ENCODE assay signal across 8 cellular contexts in genomic region chr2:20424300-20425290, GRCh38. TPM values are rescaled to one million over a fixed set of nuclear protein-coding genes. Genes with fewer than 3 reads are reported as not detected.
DNase-seq lines count a peak whose midpoint lies in the region; ATAC-seq, FAIRE-seq and TF ChIP-seq lines count a peak whose summit lies in the region.

No MANE protein-coding gene starts in this region.

- H3K79me1 ChIP-seq in H9 (ENCODE audit: insufficient read depth, low read depth, low read length, poor library complexity, severe bottlenecking), result no peaks in the 10 kb centered on the region

- H3T11ph ChIP-seq in H9 (ENCODE audit: low read length), result no peak overlapping the region

- no peak overlapping the region for H4K5ac ChIP-seq in H9 (ENCODE audit: insufficient read length, low read depth, low read length)

- ATAC-seq in GM18505 (IDR thresholded peaks at IDR 0.05; ENCODE audit: unreplicated experiment), result peak; percentile 47
- ATAC-seq in left lobe of liver, result peak; percentile 10

- H3K56ac ChIP-seq in H9 (ENCODE audit: insufficient read length, low read depth, low read length), result no peak overlapping the region

- H3K18ac ChIP-seq in H9 (ENCODE audit: insufficient read length, low read depth, low read length), result no peak overlapping the region

- H3K4ac ChIP-seq in H9 (ENCODE audit: low read depth, low read length), result no peak overlapping the region

- H3K4me3 Mint-ChIP-seq in H9 (no peak overlapping the region), astrocyte (ENCODE audit: unreplicated experiment) (no peak overlapping the region), endodermal cell (no peak overlapping the region)

- H3K27ac Mint-ChIP-seq in H9, result peak overlapping the region in 1 of 3 experiments; percentile 7; a peak in 1 of 7 replicates
- H3K27ac Mint-ChIP-seq in astrocyte (ENCODE audit: unreplicated experiment), result peak overlapping the region; percentile 66
- no peak overlapping the region for H3K27ac Mint-ChIP-seq in endodermal cell

- H3K27ac ChIP-seq in H9 (ENCODE audit: insufficient read length, low read depth, low read length) (no peak overlapping the region), MM.1S (ENCODE audit: low read length) (peak overlapping the region; percentile 98), astrocyte (ENCODE audit: low read depth, low read length) (no peak overlapping the region), thyroid gland (peak overlapping the region in 2 of 3 donors; percentile 12 to 49), endodermal cell (ENCODE audit: low read depth, low read length) (no peak overlapping the region)

- no peak overlapping the region for H2BK12ac ChIP-seq in H9 (ENCODE audit: insufficient read length, low read depth, low read length)

- H2BK20ac ChIP-seq in H9 (ENCODE audit: low read depth, low read length, poor library complexity, severe bottlenecking), result no peak overlapping the region

- H3K9me3 Mint-ChIP-seq in H9 (no peaks in the 10 kb centered on the region), astrocyte (ENCODE audit: unreplicated experiment) (peaks cover 2% of the 10 kb centered on the region), endodermal cell (no peaks in the 10 kb centered on the region)

- H3K36me3 ChIP-seq in MM.1S (replicated peaks; ENCODE audit: insufficient read depth, low read length) (no peaks in the 10 kb centered on the region), astrocyte (ENCODE audit: insufficient read depth, low read length) (no peaks in the 10 kb centered on the region), thyroid gland (no peaks in the 10 kb centered on the region), endodermal cell (ENCODE audit: control insufficient read depth, insufficient read depth, low read length) (no peaks in the 10 kb centered on the region)

- H3K27me3 ChIP-seq in H9 (ENCODE audit: insufficient read depth, low read length) (no peaks in the 10 kb centered on the region), MM.1S (replicated peaks; ENCODE audit: insufficient read depth, low read length) (no peaks in the 10 kb centered on the region), astrocyte (ENCODE audit: insufficient read depth, low read length) (peaks cover 14% of the 10 kb centered on the region), thyroid gland (no peaks in the 10 kb centered on the region), endodermal cell (ENCODE audit: control insufficient read depth, insufficient read depth, low read length, poor library complexity, severe bottlenecking) (no peaks in the 10 kb centered on the region)

- H3K9me2 ChIP-seq in MM.1S (replicated peaks; ENCODE audit: insufficient read depth, low read length), result no peaks in the 10 kb centered on the region

- no peak overlapping the region for H4K91ac ChIP-seq in H9 (ENCODE audit: insufficient read length, low read depth, low read length)

- H3K4me1 Mint-ChIP-seq in H9, result peaks cover 3 to 10% of the 10 kb centered on the region in 2 experiments; a peak in 3 of 4 replicates
- H3K4me1 Mint-ChIP-seq in astrocyte (ENCODE audit: low read depth, unreplicated experiment), result peaks cover 22% of the 10 kb centered on the region
- no peaks in the 10 kb centered on the region for H3K4me1 Mint-ChIP-seq in endodermal cell

- H3K27me3 Mint-ChIP-seq in H9 (ENCODE audit: low read depth) (peaks cover 7% of the 10 kb centered on the region), astrocyte (ENCODE audit: low read depth, unreplicated experiment) (peaks cover 10% of the 10 kb centered on the region), endodermal cell (ENCODE audit: insufficient read depth) (no peaks in the 10 kb centered on the region)

- FAIRE-seq in astrocyte (lab: Jason Lieb, UNC), result no peak

- H4K20me1 ChIP-seq in H9 (ENCODE audit: control insufficient read depth, insufficient read depth, insufficient read length), result no peaks in the 10 kb centered on the region
- no peaks in the 10 kb centered on the region for H4K20me1 ChIP-seq in MM.1S (ENCODE audit: insufficient read depth, low read length)
- no peaks in the 10 kb centered on the region for H4K20me1 ChIP-seq in astrocyte (ENCODE audit: insufficient read depth, low read length)

- TF ChIP-seq CTCF in H9 (conservative IDR thresholded peaks at IDR 0.05) (no peak), MM.1S (IDR thresholded peaks at IDR 0.05; ENCODE audit: low read length) (no peak), astrocyte (IDR thresholded peaks at IDR 0.05; ENCODE audit: insufficient read depth, low read depth, low read length) (no peak), thyroid gland (IDR thresholded peaks at IDR 0.05) (no peak), endodermal cell (conservative IDR thresholded peaks at IDR 0.05) (no peak)

- intact Hi-C loops in thyroid gland (cut with DNase I), result no loop called here

- no peak overlapping the region for H3K23ac ChIP-seq in H9 (ENCODE audit: insufficient read length, low read depth, low read length)

- H3K4me2 ChIP-seq in H9 (ENCODE audit: insufficient read depth, insufficient read length, low read length) (no peak overlapping the region), MM.1S (ENCODE audit: low read depth, low read length) (peak overlapping the region; percentile 96), astrocyte (ENCODE audit: low read length) (peak overlapping the region; percentile 60)

- H2AK5ac ChIP-seq in H9 (ENCODE audit: insufficient read length, low read length), result no peak overlapping the region

- no peak overlapping the region; the same call in 1 of the 2 replicates for H3K14ac ChIP-seq in H9 (ENCODE audit: insufficient read depth, low read length)

- no peaks in the 10 kb centered on the region for H3K23me2 ChIP-seq in H9 (ENCODE audit: insufficient read length, low read depth, low read length, poor library complexity, severe bottlenecking)

- H2BK120ac ChIP-seq in H9 (ENCODE audit: low read depth, low read length, poor library complexity, severe bottlenecking), result no peak overlapping the region

- DNase-seq in H9 (peak; percentile 20), MM.1S (peak; percentile 98), astrocyte (ENCODE audit: low read depth) (peak; percentile 81), left lobe of liver (ENCODE audit: low spot score) (peak; percentile 57), thyroid gland (peak in 1 of 2 donors; percentile 15), NCI-H2171 (lab: John Stamatoyannopoulos, UW) (no peak), endodermal cell (no peak)

- H3K4me3 ChIP-seq in MM.1S (ENCODE audit: low read length), result peak overlapping the region; percentile 60
- H3K4me3 ChIP-seq in astrocyte (ENCODE audit: insufficient read depth, low read depth, low read length), result no peak overlapping the region
- H3K4me3 ChIP-seq in thyroid gland (replicated peaks in 1 of 3), result no peak overlapping the region
- no peak overlapping the region for H3K4me3 ChIP-seq in endodermal cell (ENCODE audit: low read length)

- peak; percentile 13 for TF ChIP-seq POLR2A in GM18505 (IDR thresholded peaks at IDR 0.05; ENCODE audit: borderline replicate concordance, extremely low read depth, insufficient read depth, insufficient read length)
- TF ChIP-seq POLR2A in thyroid gland (IDR thresholded peaks at IDR 0.05), result no peak

- H2AFZ ChIP-seq in H9 (ENCODE audit: low read length) (no peak overlapping the region), MM.1S (ENCODE audit: low read length) (0 out of 2 replicates have a peak overlapping the region, but pooled peaks have one; percentile 0), astrocyte (ENCODE audit: low read depth, low read length) (peak overlapping the region; percentile 54)

- no peak overlapping the region for H2BK5ac ChIP-seq in H9 (ENCODE audit: insufficient read length, low read length)

- H3K9ac ChIP-seq in H9 (ENCODE audit: extremely low read depth, insufficient read length, low read length), result no peak overlapping the region
- peak overlapping the region; percentile 87 for H3K9ac ChIP-seq in MM.1S (ENCODE audit: low read length)
- peak overlapping the region; percentile 5 for H3K9ac ChIP-seq in astrocyte (ENCODE audit: low read length)
- no peak overlapping the region for H3K9ac ChIP-seq in endodermal cell (ENCODE audit: extremely low read depth, low read length, poor library complexity, severe bottlenecking)

- H3K9me3 ChIP-seq in H9 (ENCODE audit: control insufficient read depth, low read depth, low read length), result no peaks in the 10 kb centered on the region
- H3K9me3 ChIP-seq in MM.1S (replicated peaks; ENCODE audit: insufficient read depth, low read length), result no peaks in the 10 kb centered on the region
- H3K9me3 ChIP-seq in astrocyte (ENCODE audit: insufficient read depth, low read depth, low read length), result no peaks in the 10 kb centered on the region
- H3K9me3 ChIP-seq in thyroid gland, result no peaks in the 10 kb centered on the region
- no peaks in the 10 kb centered on the region for H3K9me3 ChIP-seq in endodermal cell (ENCODE audit: control insufficient read depth, low read length)

- H3K4me1 ChIP-seq in H9 (ENCODE audit: insufficient read depth, low read length) (no peaks in the 10 kb centered on the region; the same call in 1 of the 2 replicates), MM.1S (ENCODE audit: low read length) (peaks cover 63% of the 10 kb centered on the region), astrocyte (ENCODE audit: insufficient read depth, low read length) (peaks cover 25% of the 10 kb centered on the region), thyroid gland (peaks cover 24 to 51% of the 10 kb centered on the region in 2 donors), endodermal cell (ENCODE audit: control insufficient read depth, insufficient read depth, low read length) (no peaks in the 10 kb centered on the region)

- H3F3A ChIP-seq in MM.1S (ENCODE audit: insufficient read depth, low read length), result peaks cover 26% of the 10 kb centered on the region

- H4K8ac ChIP-seq in H9 (replicated peaks; ENCODE audit: insufficient read length, low read depth, low read length), result no peak overlapping the region

- no peak overlapping the region for H2BK15ac ChIP-seq in H9 (ENCODE audit: low read depth, low read length)

- no CpG with 5 or more reads among the region's 15 CpGs for WGBS in H9 (ENCODE audit: extremely low coverage, insufficient read length, low lambda C conversion rate)
- 74 to 82% methylated on average over 12 to 15 of the region's 15 CpGs for WGBS in thyroid gland, 2 donors
- 89 to 92% methylated on average over 7 to 15 of the region's 15 CpGs for WGBS in endodermal cell (ENCODE audit: insufficient coverage in 1 of 2, insufficient read length in 1 of 2), 2 experiments

- H3K36me3 Mint-ChIP-seq in H9 (ENCODE audit: insufficient read depth in 1 of 3, low read depth in 3 of 3) (no peaks in the 10 kb centered on the region), astrocyte (ENCODE audit: low read depth, unreplicated experiment) (no peaks in the 10 kb centered on the region), endodermal cell (ENCODE audit: low read depth) (no peaks in the 10 kb centered on the region)

- H3K79me2 ChIP-seq in H9 (ENCODE audit: insufficient read depth, low read length) (no peaks in the 10 kb centered on the region), MM.1S (ENCODE audit: low read length) (peaks cover 17% of the 10 kb centered on the region), astrocyte (ENCODE audit: insufficient read depth, low read length) (no peaks in the 10 kb centered on the region)

RNA-seq across cellular contexts. Expression of gene RHOB, which starts 22.3 kb away (rescaled TPM):
- total RNA-seq in H9 (2021), result 10.3 and 10.8 TPM in 2 replicates
- 161 and 173 TPM in 2 replicates for total RNA-seq in astrocyte
- total RNA-seq in left lobe of liver, result 250 TPM
- 100 to 1,000 TPM; 238 to 381 (median 271) TPM for total RNA-seq in thyroid gland
- total RNA-seq in endodermal cell, result 10 to 100 TPM; 25.6 to 47.0 TPM
- polyA plus RNA-seq in endodermal cell (2013, experiment 1 of 2), result 148 TPM
- 167 TPM for polyA plus RNA-seq in endodermal cell (2013, experiment 2 of 2)

Comparison
In these comparisons a context has a peak if more than half of its experiments do, and no peak if none do; other contexts are left out.
1. DNase-seq: peak in H9 (single experiment), MM.1S (single experiment), astrocyte (single experiment) and left lobe of liver (single experiment); none in NCI-H2171 (single experiment) and endodermal cell (single experiment).
2. H3K27ac ChIP-seq: peak in MM.1S (single experiment) and thyroid gland (2 of 3); none in H9 (single experiment), astrocyte (single experiment) and endodermal cell (single experiment).
3. H3K9ac ChIP-seq: peak in MM.1S (single experiment) and astrocyte (single experiment); none in H9 (single experiment) and endodermal cell (single experiment).